ENCODE assay signal across 10 cellular contexts in genomic region chr21:33238565-33239255, GRCh38. TPM values are rescaled to one million over a fixed set of nuclear protein-coding genes. Genes with fewer than 3 reads are reported as not detected.
A peak's percentile ranks its signal among the peaks of the same experiment; 100 is the strongest.
DNase-seq lines count a peak whose midpoint lies in the region; ATAC-seq, FAIRE-seq and TF ChIP-seq lines count a peak whose summit lies in the region.
"Had no signal": no experiment of that assay in that cellular context is flagged by ENCODE, and none has a peak within 500 bp of the region (broad histone marks: within the 10 kb centered on the region; RNA-seq: fewer than 3 reads in every experiment).

No MANE protein-coding gene starts in this region.

- POLR2A ChIA-PET in MCF 10A (lab: Yijun Ruan, JAX): interaction anchor here (0.6 to 1.4 kb wide), 4 partner anchors 8 to 23 kb away, joined by 3 to 5 read pairs (median 4); no protein-coding TSS in a partner anchor

- H3K9me3 Mint-ChIP-seq in MCF 10A (ENCODE audit: unreplicated experiment): no peaks in the 10 kb centered on the region

- no peaks in the 10 kb centered on the region for H3K27me3 Mint-ChIP-seq in MCF 10A (ENCODE audit: insufficient read depth, unreplicated experiment)

- H3K27ac ChIP-seq in HUES64 (ENCODE audit: low read depth, low read length): no peak overlapping the region
- peak overlapping the region; percentile 9 for H3K27ac ChIP-seq in epithelial cell of prostate
- H3K27ac ChIP-seq: thoracic aorta had no signal

- 89% methylated on average over 7 of the region's 7 CpGs for WGBS in HUES64

- peak overlapping the region; percentile 30 for H3K4me3 ChIP-seq in HUES64 (ENCODE audit: low read length)
- H3K4me3 ChIP-seq: thoracic aorta had no signal

- peak; percentile 59 for ATAC-seq in GM21576 (IDR thresholded peaks at IDR 0.05; ENCODE audit: unreplicated experiment)

- TF ChIP-seq CTCF in MCF 10A (IDR thresholded peaks at IDR 0.05; ENCODE audit: unreplicated experiment): no peak

- H3K4me3 Mint-ChIP-seq in MCF 10A (ENCODE audit: unreplicated experiment): no peak overlapping the region
- H3K4me3 Mint-ChIP-seq: nephron had no signal

- no peak overlapping the region for H3K9ac ChIP-seq in HUES64 (ENCODE audit: low read depth, low read length)

- peaks cover 21% of the 10 kb centered on the region for H3K36me3 ChIP-seq in HUES64 (ENCODE audit: insufficient read depth, low read length)
- H3K36me3 ChIP-seq: thoracic aorta had no signal

- CTCF ChIA-PET in MCF 10A (lab: Yijun Ruan, JAX): interaction anchor here (0.6 kb wide), 1 partner anchor 203 kb away, joined by 3 read pairs; no protein-coding TSS in a partner anchor

- peaks cover 32% of the 10 kb centered on the region for H3K9me3 ChIP-seq in HUES64 (ENCODE audit: insufficient read depth, low read depth, low read length)
- H3K9me3 ChIP-seq: thoracic aorta had no signal

- no peak overlapping the region for H3K27ac Mint-ChIP-seq in MCF 10A (ENCODE audit: low read depth, unreplicated experiment)
- H3K27ac Mint-ChIP-seq: nephron had no signal

- BruUV-seq in MCF 10A (replicated peaks; lab: Mats Ljungman, UMichigan): no TSS peak

- H3K36me3 Mint-ChIP-seq in MCF 10A (ENCODE audit: insufficient read depth, unreplicated experiment): peaks cover 12% of the 10 kb centered on the region

- FAIRE-seq in GM18507 (lab: Jason Lieb, UNC): peak; percentile 93

- no peaks in the 10 kb centered on the region for H3K27me3 ChIP-seq in HUES64 (ENCODE audit: insufficient read depth, low read length)

- DNase-seq in GM18507 (ENCODE audit: extremely low spot score, insufficient read length, low read depth) (peak; percentile 46), epithelial cell of prostate (ENCODE audit: low read depth, low spot score) (no peak), OCI-M2 (lab: John Stamatoyannopoulos, UW; ENCODE audit: unreplicated experiment) (no peak), islet precursor cell (no peak), epidermal melanocyte (ENCODE audit: insufficient read length, low spot score) (no peak), MCF 10A (ENCODE audit: unreplicated experiment) (no peak)

- intact Hi-C loops in MCF 10A (cut with micrococcal nuclease): no loop called here

- H3K4me1 ChIP-seq in HUES64 (ENCODE audit: insufficient read depth, low read length): peaks cover 11% of the 10 kb centered on the region

- peaks cover 6% of the 10 kb centered on the region for H3K4me1 Mint-ChIP-seq in MCF 10A (ENCODE audit: insufficient read depth, unreplicated experiment)

RNA-seq across cellular contexts. Expression of gene IFNAR2, which starts 9.0 kb away (rescaled TPM):
- 13.1 TPM for polyA plus RNA-seq in HUES64 (2013, experiment 1 of 2)
- 15.5 TPM for polyA plus RNA-seq in HUES64 (2013, experiment 2 of 2)
- total RNA-seq in MCF 10A (2022): 7.3 and 8.8 TPM in 2 replicates

RNA-seq across cellular contexts. Expression of gene IL10RB, which starts 27.5 kb away (rescaled TPM):
- polyA plus RNA-seq in HUES64 (2013, experiment 1 of 2): 3.4 TPM
- polyA plus RNA-seq in HUES64 (2013, experiment 2 of 2): 5.1 TPM
- 23.2 and 26.3 TPM in 2 replicates for total RNA-seq in MCF 10A (2022)
